ENCODE assay signal across 24 cellular contexts in the genomic region with DNA sequence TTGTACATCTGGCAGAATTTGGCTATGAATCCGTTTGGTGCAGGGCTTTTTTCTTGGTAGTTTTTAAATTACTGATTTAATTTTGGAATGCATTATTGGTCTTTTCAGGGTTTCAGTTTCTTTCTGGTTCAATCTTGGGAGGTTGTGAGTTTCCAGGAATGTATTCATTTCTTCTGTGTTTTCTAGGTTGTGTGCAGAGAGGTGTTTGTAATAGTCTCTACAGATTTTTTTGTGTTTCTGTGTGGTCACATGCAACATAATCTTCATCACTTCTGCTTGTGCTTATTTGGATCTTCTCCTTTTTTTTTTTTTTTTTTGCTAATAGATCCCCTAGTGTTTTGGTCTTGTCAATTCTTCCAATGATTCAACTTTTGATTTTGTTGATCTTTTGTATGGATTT.
"Had no signal": no experiment of that assay in that cellular context is flagged by ENCODE, and none has a peak within 500 bp of the region (broad histone marks: within the 10 kb centered on the region; RNA-seq: fewer than 3 reads in every experiment).

No MANE protein-coding gene starts in this region.

- H3K9me3 Mint-ChIP-seq: neural progenitor cell; stimulated activated naive CD8-positive, alpha-beta T cell treated with anti-CD3 and anti-CD28 coated beads, Interleukin-15, Interleukin-2, amounts not matched to agents 100 ng/mL and 50 ng/mL, for 24 hours had no signal

- ATAC-seq: psoas muscle; right cardiac atrium; right lobe of liver; stimulated activated effector memory CD8-positive, alpha-beta T cell treated with anti-CD3 and anti-CD28 coated beads, Interleukin-12 subunit alpha, Interleukin-12 subunit beta, amount 100 ng/mL, for 72 hours; stimulated activated naive B cell treated with anti-CD40 and anti-IgM and Interleukin-4, amounts not matched to agents 10 μg/mL and 1 μg/mL and 100 μg/mL, for 72 hours had no signal

- H3K27me3 Mint-ChIP-seq: progenitor cell of endocrine pancreas; stimulated activated naive B cell treated with anti-CD40 and anti-IgM and Interleukin-4, amounts not matched to agents 10 μg/mL and 1 μg/mL and 100 μg/mL, for 72 hours; stimulated activated naive CD8-positive, alpha-beta T cell treated with anti-CD3 and anti-CD28 coated beads, Interleukin-15, Interleukin-2, amounts not matched to agents 100 ng/mL and 50 ng/mL, for 24 hours had no signal

- H3K4me1 Mint-ChIP-seq: nephron; neural progenitor cell; stimulated activated effector memory CD8-positive, alpha-beta T cell treated with anti-CD3 and anti-CD28 coated beads, Interleukin-12 subunit alpha, Interleukin-12 subunit beta, amount 100 ng/mL, for 72 hours; stimulated activated naive B cell treated with anti-CD40 and anti-IgM and Interleukin-4, amounts not matched to agents 10 μg/mL and 1 μg/mL and 100 μg/mL, for 72 hours had no signal

- H3K27ac Mint-ChIP-seq: nephron; neural progenitor cell; progenitor cell of endocrine pancreas; stimulated activated effector memory CD8-positive, alpha-beta T cell treated with anti-CD3 and anti-CD28 coated beads, Interleukin-12 subunit alpha, Interleukin-12 subunit beta, amount 100 ng/mL, for 72 hours; stimulated activated naive B cell treated with anti-CD40 and anti-IgM and Interleukin-4, amounts not matched to agents 10 μg/mL and 1 μg/mL and 100 μg/mL, for 72 hours; stimulated activated naive CD8-positive, alpha-beta T cell treated with anti-CD3 and anti-CD28 coated beads, Interleukin-15, Interleukin-2, amounts not matched to agents 100 ng/mL and 50 ng/mL, for 24 hours had no signal

- FAIRE-seq: small intestine, urothelium cell line had no signal

- H3K4me3 Mint-ChIP-seq: nephron; neural progenitor cell; stimulated activated effector memory CD8-positive, alpha-beta T cell treated with anti-CD3 and anti-CD28 coated beads, Interleukin-12 subunit alpha, Interleukin-12 subunit beta, amount 100 ng/mL, for 72 hours; stimulated activated naive B cell treated with anti-CD40 and anti-IgM and Interleukin-4, amounts not matched to agents 10 μg/mL and 1 μg/mL and 100 μg/mL, for 72 hours; stimulated activated naive CD8-positive, alpha-beta T cell treated with anti-CD3 and anti-CD28 coated beads, Interleukin-15, Interleukin-2, amounts not matched to agents 100 ng/mL and 50 ng/mL, for 24 hours had no signal

- DNase-seq: occipital lobe; ovary; posterior cingulate gyrus; psoas muscle; right cardiac atrium; right lobe of liver; sigmoid colon; small intestine; stimulated activated CD4-positive, alpha-beta T cell treated with anti-CD3 and anti-CD28 coated beads, Interleukin-15, amount 100 ng/mL, for 24 hours; stimulated activated CD4-positive, alpha-beta T cell treated with anti-CD3 and anti-CD28 coated beads, Interleukin-2, amount 100 ng/mL, for 24 hours; stimulated activated CD4-positive, alpha-beta T cell treated with anti-CD3 and anti-CD28 coated beads, Interleukin-2, amount 100 ng/mL, for 48 hours; stimulated activated CD4-positive, alpha-beta T cell treated with anti-CD3 and anti-CD28 coated beads, Interleukin-4, amount 100 ng/mL, for 24 hours; stimulated activated naive B cell treated with anti-CD40 and anti-IgM and Interleukin-4, amounts not matched to agents 10 μg/mL and 1 μg/mL and 100 μg/mL, for 72 hours; stimulated activated naive CD4-positive, alpha-beta T cell treated with Interleukin-2 at 50 U/mL for 16 hours; stomach; thyroid gland; trophoblast cell; upper lobe of left lung had no signal

- H3K36me3 Mint-ChIP-seq: neural progenitor cell; stimulated activated effector memory CD8-positive, alpha-beta T cell treated with anti-CD3 and anti-CD28 coated beads, Interleukin-12 subunit alpha, Interleukin-12 subunit beta, amount 100 ng/mL, for 72 hours; stimulated activated naive B cell treated with anti-CD40 and anti-IgM and Interleukin-4, amounts not matched to agents 10 μg/mL and 1 μg/mL and 100 μg/mL, for 72 hours had no signal
